20 cellular contexts compared by ENCODE assay signal in the genomic region with DNA sequence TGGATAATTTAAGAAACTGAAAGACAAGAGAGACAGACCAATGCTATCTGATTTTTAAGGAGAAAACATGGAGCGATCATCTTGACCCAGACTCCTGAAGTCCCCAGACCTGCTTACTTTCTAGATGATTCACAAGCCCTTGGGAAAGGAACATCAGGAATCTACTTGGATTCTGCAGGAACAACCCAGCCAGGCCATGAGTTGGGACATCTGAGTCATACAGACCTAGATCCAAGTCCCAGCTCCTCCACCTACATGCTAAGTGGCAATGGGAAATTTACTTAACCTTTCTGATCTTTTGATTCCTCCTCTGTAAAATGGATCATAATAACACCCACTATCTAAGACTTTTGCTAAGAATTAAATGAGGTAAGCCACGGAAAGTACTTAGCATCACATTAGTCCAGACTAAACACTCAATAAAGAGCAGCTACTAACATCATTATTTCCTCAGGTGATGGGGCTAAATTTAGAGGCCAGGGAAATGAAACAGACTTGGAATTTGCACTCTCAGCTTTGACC.
DNase-seq lines count a peak whose midpoint lies in the region; ATAC-seq and TF ChIP-seq lines count a peak whose summit lies in the region.
"Had no signal": no experiment of that assay in that cellular context is flagged by ENCODE, and none has a peak within 500 bp of the region (broad histone marks: within the 10 kb centered on the region; RNA-seq: fewer than 3 reads in every experiment).

No MANE protein-coding gene starts in this region.

- no peaks in the 10 kb centered on the region for H3K9me3 ChIP-seq in gastrocnemius medialis
- H3K9me3 ChIP-seq in neuronal stem cell (replicated peaks in 1 of 2; ENCODE audit: control insufficient read depth in 2 of 2, insufficient read depth in 1 of 2, low read depth in 1 of 2, low read length in 2 of 2): peaks cover 0 to 2% of the 10 kb centered on the region in 2 donors
- H3K9me3 ChIP-seq: Peyer's patch had no signal

- DNase-seq in EH (ENCODE audit: low read depth): peak; percentile 3
- peak; percentile 30 for DNase-seq in M059J (ENCODE audit: low read depth)
- DNase-seq in fibroblast of gingiva (ENCODE audit: low read depth): peak; percentile 15
- DNase-seq in gastrocnemius medialis: peak in 1 of 2 donors; percentile 35
- DNase-seq in neuronal stem cell (ENCODE audit: low spot score): no peak
- no peak for DNase-seq in activated CD8-positive, alpha-beta memory T cell treated with anti-CD3 and anti-CD28 coated beads, Interleukin-2, amount 50 U/mL, for 4 hours
- no peak for DNase-seq in NCI-H2081 (lab: John Stamatoyannopoulos, UW)
- DNase-seq: DND-41; HCEC 1CT; Kasumi-1; NCI-H1092 treated with DMSO at 0.1 percent for 48 hours; NCI-H146; NCI-H2029 treated with DMSO at 0.1 percent for 48 hours; NCI-H748 treated with DMSO at 0.1 percent for 48 hours; NK-92 treated with Interleukin-12 subunit alpha and Interleukin-12 subunit beta, amount 100 ng/mL, for 24 hours; Peyer's patch; Right ventricle myocardium superior had no signal

- H3K4ac ChIP-seq in neuronal stem cell (ENCODE audit: low read length): no peak overlapping the region

- H3K18ac ChIP-seq in neuronal stem cell (ENCODE audit: low read length): no peak overlapping the region

- intact Hi-C loops in gastrocnemius medialis (cut with DNase I; ENCODE audit: low total_unique reads): no loop called here

- no peak overlapping the region for H4K8ac ChIP-seq in neuronal stem cell (ENCODE audit: low read depth, low read length)

- H3K14ac ChIP-seq in neuronal stem cell (ENCODE audit: low read length): no peak overlapping the region

- in situ Hi-C loops in gastrocnemius medialis (cut with MboI; ENCODE audit: low sequenced_read_pairs in 4 of 4): no loop called here

- WGBS in neuronal stem cell (ENCODE audit: extremely low coverage in 2 of 2, insufficient read length in 2 of 2, insufficient replicate concordance in 1 of 2), 2 donors: no CpG with 5 or more reads among the region's 2 CpGs

- H3K4me1 ChIP-seq in gastrocnemius medialis (no peaks in the 10 kb centered on the region), neuronal stem cell (ENCODE audit: control insufficient read depth in 2 of 2, insufficient read depth in 1 of 2, low read depth in 1 of 2, low read length in 2 of 2) (no peaks in the 10 kb centered on the region)
- H3K4me1 ChIP-seq: Peyer's patch had no signal

- H3K4me2 ChIP-seq in neuronal stem cell (ENCODE audit: insufficient read depth, low read length, poor library complexity, severe bottlenecking): no peak overlapping the region
- H3K4me2 ChIP-seq: GM23338 had no signal

- H3K4me3 ChIP-seq in gastrocnemius medialis (no peak overlapping the region), neuronal stem cell (ENCODE audit: low read length in 2 of 2) (no peak overlapping the region)
- H3K4me3 ChIP-seq: GM23338, Peyer's patch, SK-N-MC had no signal

- H2BK15ac ChIP-seq in neuronal stem cell (ENCODE audit: low read length): no peak overlapping the region

- H3K9ac ChIP-seq in neuronal stem cell (ENCODE audit: low read depth, low read length, poor library complexity): no peak overlapping the region

- no peak overlapping the region for H3K27ac ChIP-seq in gastrocnemius medialis
- H3K27ac ChIP-seq in neuronal stem cell (replicated peaks; ENCODE audit: low read length): no peak overlapping the region
- H3K27ac ChIP-seq: Peyer's patch, SK-N-MC had no signal

- no peak overlapping the region for H2BK120ac ChIP-seq in neuronal stem cell (ENCODE audit: low read depth, low read length)

- no peaks in the 10 kb centered on the region for H3K27me3 ChIP-seq in gastrocnemius medialis
- peaks cover 0 to 4% (median 0%) of the 10 kb centered on the region in 3 experiments for H3K27me3 ChIP-seq in neuronal stem cell (ENCODE audit: control insufficient read depth in 3 of 3, insufficient read depth in 3 of 3, low read depth in 1 of 3, low read length in 3 of 3)
- H3K27me3 ChIP-seq: Peyer's patch had no signal

- H2AFZ ChIP-seq in neuronal stem cell (ENCODE audit: low read length): no peak overlapping the region
- H2AFZ ChIP-seq: GM23338 had no signal

- TF ChIP-seq POLR2A in gastrocnemius medialis (IDR thresholded peaks at IDR 0.05): no peak

- no peak overlapping the region for H2AK5ac ChIP-seq in neuronal stem cell (ENCODE audit: low read depth, low read length)

- TF ChIP-seq CTCF in gastrocnemius medialis (IDR thresholded peaks at IDR 0.05 in 4 of 5, conservative IDR thresholded peaks at IDR 0.05 in 1 of 5): no peak

- H2BK12ac ChIP-seq in neuronal stem cell (ENCODE audit: low read length): no peak overlapping the region

- ATAC-seq in gastrocnemius medialis (peak; percentile 46 to 64), GM18870 (IDR thresholded peaks at IDR 0.05; ENCODE audit: unreplicated experiment) (no peak)
- ATAC-seq: GM23338 had no signal

- no peak overlapping the region for H2BK5ac ChIP-seq in neuronal stem cell (ENCODE audit: low read length)

- no peak overlapping the region for H3K23ac ChIP-seq in neuronal stem cell (ENCODE audit: low read depth, low read length, poor library complexity)

- H3K79me1 ChIP-seq in neuronal stem cell (ENCODE audit: low read depth, low read length): no peaks in the 10 kb centered on the region

- no peak overlapping the region for H4K91ac ChIP-seq in neuronal stem cell (ENCODE audit: low read depth, low read length, poor library complexity)

- H3K36me3 ChIP-seq in gastrocnemius medialis: no peaks in the 10 kb centered on the region
- H3K36me3 ChIP-seq in neuronal stem cell (replicated peaks in 1 of 2; ENCODE audit: control insufficient read depth in 2 of 2, insufficient read depth in 2 of 2, low read length in 2 of 2): no peaks in the 10 kb centered on the region
- H3K36me3 ChIP-seq: Peyer's patch had no signal

Comparison
In these comparisons a context has a peak if more than half of its experiments do, and no peak if none do; other contexts are left out.
1. DNase-seq: peak in EH (single experiment), M059J (single experiment) and fibroblast of gingiva (single experiment); none in neuronal stem cell (single experiment), activated CD8-positive, alpha-beta memory T cell treated with anti-CD3 and anti-CD28 coated beads, Interleukin-2, amount 50 U/mL, for 4 hours (single experiment) and NCI-H2081 (0 of 2).